1 cellular context compared by ENCODE assay signal in the genomic region with DNA sequence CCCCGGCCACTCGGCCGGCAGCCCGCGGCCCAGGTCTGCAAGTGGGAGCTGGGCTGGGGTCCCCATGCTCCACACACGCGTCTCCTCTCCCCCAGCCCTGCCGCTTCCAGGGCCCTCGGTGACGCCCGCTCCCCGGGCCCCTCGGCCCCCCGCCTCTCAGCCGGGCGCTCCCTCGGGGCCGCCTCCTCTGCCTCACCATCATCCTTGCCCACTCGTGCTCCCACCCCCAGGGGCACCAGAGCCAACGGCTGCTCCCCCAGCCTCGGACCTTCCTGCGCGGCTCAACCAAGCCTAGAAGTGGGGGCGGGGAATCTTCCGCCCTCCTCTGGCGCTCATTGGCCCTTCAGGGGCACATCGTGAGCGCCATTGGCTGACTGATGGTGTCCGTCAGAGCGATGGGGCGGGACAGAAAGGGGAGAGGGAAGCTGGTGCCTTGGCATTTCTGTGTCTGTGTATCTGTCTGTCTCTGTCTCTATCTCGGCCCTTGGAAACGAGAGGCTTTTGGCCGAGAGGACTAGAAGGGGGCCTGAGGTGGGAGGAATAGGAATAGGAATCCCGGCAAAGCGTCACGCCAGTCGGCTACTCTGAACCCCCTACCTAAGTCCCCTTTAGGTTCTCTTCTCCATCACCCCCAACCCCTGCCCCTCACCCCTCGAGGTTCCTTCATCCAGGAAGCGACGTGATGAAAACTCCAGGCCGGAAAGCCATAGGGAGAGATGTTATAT.
A peak's percentile ranks its signal among the peaks of the same experiment; 100 is the strongest.
TF ChIP-seq lines count a peak whose summit lies in the region.

No MANE protein-coding gene starts in this region.

TF ChIP-seq in WTC11, 78 proteins besides CTCF, POLR2A, EP300 and RAD21 (continued from another document):
- TF ChIP-seq, protein P1, sequence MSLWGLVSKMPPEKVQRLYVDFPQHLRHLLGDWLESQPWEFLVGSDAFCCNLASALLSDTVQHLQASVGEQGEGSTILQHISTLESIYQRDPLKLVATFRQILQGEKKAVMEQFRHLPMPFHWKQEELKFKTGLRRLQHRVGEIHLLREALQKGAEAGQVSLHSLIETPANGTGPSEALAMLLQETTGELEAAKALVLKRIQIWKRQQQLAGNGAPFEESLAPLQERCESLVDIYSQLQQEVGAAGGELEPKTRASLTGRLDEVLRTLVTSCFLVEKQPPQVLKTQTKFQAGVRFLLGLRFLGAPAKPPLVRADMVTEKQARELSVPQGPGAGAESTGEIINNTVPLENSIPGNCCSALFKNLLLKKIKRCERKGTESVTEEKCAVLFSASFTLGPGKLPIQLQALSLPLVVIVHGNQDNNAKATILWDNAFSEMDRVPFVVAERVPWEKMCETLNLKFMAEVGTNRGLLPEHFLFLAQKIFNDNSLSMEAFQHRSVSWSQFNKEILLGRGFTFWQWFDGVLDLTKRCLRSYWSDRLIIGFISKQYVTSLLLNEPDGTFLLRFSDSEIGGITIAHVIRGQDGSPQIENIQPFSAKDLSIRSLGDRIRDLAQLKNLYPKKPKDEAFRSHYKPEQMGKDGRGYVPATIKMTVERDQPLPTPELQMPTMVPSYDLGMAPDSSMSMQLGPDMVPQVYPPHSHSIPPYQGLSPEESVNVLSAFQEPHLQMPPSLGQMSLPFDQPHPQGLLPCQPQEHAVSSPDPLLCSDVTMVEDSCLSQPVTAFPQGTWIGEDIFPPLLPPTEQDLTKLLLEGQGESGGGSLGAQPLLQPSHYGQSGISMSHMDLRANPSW (CRISPR knock-in tag; conservative IDR thresholded peaks at IDR 0.05; ENCODE audit: low read depth), result no peak
- TF ChIP-seq, protein P2, sequence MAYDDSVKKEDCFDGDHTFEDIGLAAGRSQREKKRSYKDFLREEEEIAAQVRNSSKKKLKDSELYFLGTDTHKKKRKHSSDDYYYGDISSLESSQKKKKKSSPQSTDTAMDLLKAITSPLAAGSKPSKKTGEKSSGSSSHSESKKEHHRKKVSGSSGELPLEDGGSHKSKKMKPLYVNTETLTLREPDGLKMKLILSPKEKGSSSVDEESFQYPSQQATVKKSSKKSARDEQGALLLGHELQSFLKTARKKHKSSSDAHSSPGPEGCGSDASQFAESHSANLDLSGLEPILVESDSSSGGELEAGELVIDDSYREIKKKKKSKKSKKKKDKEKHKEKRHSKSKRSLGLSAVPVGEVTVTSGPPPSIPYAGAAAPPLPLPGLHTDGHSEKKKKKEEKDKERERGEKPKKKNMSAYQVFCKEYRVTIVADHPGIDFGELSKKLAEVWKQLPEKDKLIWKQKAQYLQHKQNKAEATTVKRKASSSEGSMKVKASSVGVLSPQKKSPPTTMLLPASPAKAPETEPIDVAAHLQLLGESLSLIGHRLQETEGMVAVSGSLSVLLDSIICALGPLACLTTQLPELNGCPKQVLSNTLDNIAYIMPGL (CRISPR knock-in tag; IDR thresholded peaks at IDR 0.05), result peak; percentile 53
- TF ChIP-seq, protein P3, sequence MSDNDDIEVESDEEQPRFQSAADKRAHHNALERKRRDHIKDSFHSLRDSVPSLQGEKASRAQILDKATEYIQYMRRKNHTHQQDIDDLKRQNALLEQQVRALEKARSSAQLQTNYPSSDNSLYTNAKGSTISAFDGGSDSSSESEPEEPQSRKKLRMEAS (CRISPR knock-in tag; IDR thresholded peaks at IDR 0.05), result peak; percentile 32; the same call in 1 of the 2 replicates
- no peak for TF ChIP-seq PREB (CRISPR knock-in tag; IDR thresholded peaks at IDR 0.05; ENCODE audit: borderline replicate concordance)
- TF ChIP-seq ESRRA (CRISPR knock-in tag; IDR thresholded peaks at IDR 0.05; ENCODE audit: borderline replicate concordance), result peak; percentile 46; the same call in 1 of the 2 replicates
- TF ChIP-seq SP1 (CRISPR knock-in tag; conservative IDR thresholded peaks at IDR 0.05), result peak; percentile 82
- TF ChIP-seq AFF4 (CRISPR knock-in tag; IDR thresholded peaks at IDR 0.05; ENCODE audit: borderline replicate concordance), result no peak
- peak; percentile 46 for TF ChIP-seq GABPB1 (CRISPR knock-in tag; IDR thresholded peaks at IDR 0.05)
- peak; percentile 91 for TF ChIP-seq NFYB (CRISPR knock-in tag; conservative IDR thresholded peaks at IDR 0.05; ENCODE audit: low read depth)
- TF ChIP-seq ELF4 (CRISPR knock-in tag; IDR thresholded peaks at IDR 0.05; ENCODE audit: low read depth), result no peak
- 0 out of 2 replicates have a peak, but pooled peaks have one; percentile 42 for TF ChIP-seq FOXK1 (CRISPR knock-in tag; IDR thresholded peaks at IDR 0.05)
TF ChIP-seq in WTC11: peak in this region for 11.
